26 cellular contexts compared by ENCODE assay signal in genomic region chr18:10300739-10301138, GRCh38.
DNase-seq lines count a peak whose midpoint lies in the region; ATAC-seq, FAIRE-seq and TF ChIP-seq lines count a peak whose summit lies in the region.
"Had no signal": no experiment of that assay in that cellular context is flagged by ENCODE, and none has a peak within 500 bp of the region (broad histone marks: within the 10 kb centered on the region; RNA-seq: fewer than 3 reads in every experiment).

No MANE protein-coding gene starts in this region.

- intact Hi-C loops in K562 (cut with micrococcal nuclease) = no loop called here

- H3K9ac ChIP-seq in BLaER1 (no peak overlapping the region), Karpas-422 (ENCODE audit: low read length) (peak overlapping the region; percentile 6; the same call in 1 of the 2 replicates), K562 (ENCODE audit: insufficient read depth in 1 of 2, low read depth in 2 of 2, low read length in 2 of 2) (no peak overlapping the region)

- no peaks in the 10 kb centered on the region for H3K79me2 ChIP-seq in Karpas-422 (ENCODE audit: low read length)
- no peaks in the 10 kb centered on the region for H3K79me2 ChIP-seq in K562 (ENCODE audit: control insufficient read depth, insufficient read depth, low read length)

- in situ Hi-C loops in K562 (cut with MboI) = no loop called here

- H3K9me1 ChIP-seq in K562 (ENCODE audit: control insufficient read depth, insufficient read depth, low read length) = no peaks in the 10 kb centered on the region

- H3K4me1 Mint-ChIP-seq in T-cell = no peaks in the 10 kb centered on the region
- H3K4me1 Mint-ChIP-seq: CD8-positive, alpha-beta memory T cell had no signal

- H3K4me3 ChIP-seq in BLaER1 (no peak overlapping the region), Karpas-422 (ENCODE audit: low read length) (peak overlapping the region; percentile 55), K562 (no peak overlapping the region), tibial nerve (no peak overlapping the region), Peyer's patch (no peak overlapping the region)
- H3K4me3 ChIP-seq: A549, GM12878, HAP-1 had no signal

- H3K27me3 Mint-ChIP-seq in T-cell = peaks cover 1 to 3% of the 10 kb centered on the region in 2 donors
- H3K27me3 Mint-ChIP-seq: CD4-positive, alpha-beta T cell had no signal

- no peak overlapping the region for H3K4me3 Mint-ChIP-seq in T-cell
- H3K4me3 Mint-ChIP-seq: CD14-positive monocyte; CD4-positive, alpha-beta T cell; CD8-positive, alpha-beta memory T cell; HFFc6 had no signal

- no peak for FAIRE-seq in K562 (lab: Jason Lieb, UNC)
- FAIRE-seq: A549, D721Med, GM12878, GM19239, H54 had no signal

- no peak overlapping the region for H2AFZ ChIP-seq in Karpas-422 (ENCODE audit: low read length)
- no peak overlapping the region for H2AFZ ChIP-seq in K562 (ENCODE audit: low read depth, low read length)

- under 1% methylated on average over 7 of the region's 7 CpGs for WGBS in K562 (ENCODE audit: insufficient coverage, low coverage, missing lambda C conversion rate)
- 85 to 89% methylated on average over 7 of the region's 7 CpGs for WGBS in tibial nerve, 2 donors

- CTCF ChIA-PET in K562 (lab: Yijun Ruan, JAX; ENCODE audit: low intra/inter-chr PET ratio) (no interaction called here), T-cell (lab: Charles Lee) (interaction anchor here in 1 of 2 donors (0.6 to 0.7 kb wide), 2 partner anchors 190 to 1050 kb away, joined by 4 read pairs; no protein-coding TSS in a partner anchor)

- no TSS peak for BruUV-seq in K562 (replicated peaks; lab: Mats Ljungman, UMichigan)

- no peaks in the 10 kb centered on the region for H3K27me3 ChIP-seq in BLaER1
- no peaks in the 10 kb centered on the region for H3K27me3 ChIP-seq in Karpas-422 (ENCODE audit: low read length)
- H3K27me3 ChIP-seq in K562 (ENCODE audit: control insufficient read depth in 2 of 2, insufficient read depth in 2 of 2, low read length in 2 of 2) = peaks cover 6 to 34% of the 10 kb centered on the region in 2 experiments; a peak in 4 of 5 replicates
- H3K27me3 ChIP-seq in tibial nerve = no peaks in the 10 kb centered on the region
- H3K27me3 ChIP-seq in Peyer's patch = no peaks in the 10 kb centered on the region
- H3K27me3 ChIP-seq: BE2C had no signal

- no peak for TF ChIP-seq EP300 in K562 (IDR thresholded peaks at IDR 0.05; ENCODE audit: low read length)
- TF ChIP-seq EP300 in tibial nerve (IDR thresholded peaks at IDR 0.05) = no peak

- no peaks in the 10 kb centered on the region for H3K9me2 ChIP-seq in Karpas-422 (replicated peaks; ENCODE audit: insufficient read depth, low read length)

- H4K20me1 ChIP-seq in BLaER1 = no peaks in the 10 kb centered on the region
- no peaks in the 10 kb centered on the region for H4K20me1 ChIP-seq in Karpas-422 (ENCODE audit: insufficient read depth, low read depth, low read length)
- H4K20me1 ChIP-seq in K562 (replicated peaks; ENCODE audit: control insufficient read depth, insufficient read depth, low read length) = no peaks in the 10 kb centered on the region

- TF ChIP-seq POLR2A in K562 (conservative IDR thresholded peaks at IDR 0.05) (no peak), tibial nerve (IDR thresholded peaks at IDR 0.05) (no peak), Peyer's patch (IDR thresholded peaks at IDR 0.05) (no peak)

- no peak overlapping the region for H3K27ac Mint-ChIP-seq in T-cell
- H3K27ac Mint-ChIP-seq: CD4-positive, alpha-beta T cell; CD8-positive, alpha-beta memory T cell; HFFc6 had no signal

- H3K4me1 ChIP-seq in BLaER1 (peaks cover 73% of the 10 kb centered on the region), Karpas-422 (ENCODE audit: low read length) (peaks cover 70% of the 10 kb centered on the region), K562 (replicated peaks in 1 of 2; ENCODE audit: control insufficient read depth in 2 of 2, insufficient read depth in 2 of 2, low read length in 2 of 2) (no peaks in the 10 kb centered on the region), tibial nerve (peaks cover 0 to 23% (median 3%) of the 10 kb centered on the region in 4 donors), Peyer's patch (no peaks in the 10 kb centered on the region)
- H3K4me1 ChIP-seq: A549, BE2C, HAP-1 had no signal

- H3K36me3 ChIP-seq in BLaER1 (no peaks in the 10 kb centered on the region), Karpas-422 (ENCODE audit: insufficient read depth, low read length) (no peaks in the 10 kb centered on the region), K562 (ENCODE audit: control insufficient read depth, insufficient read depth, low read length) (no peaks in the 10 kb centered on the region), tibial nerve (no peaks in the 10 kb centered on the region), Peyer's patch (no peaks in the 10 kb centered on the region)
- H3K36me3 ChIP-seq: BE2C, HAP-1 had no signal

- H3K4me2 ChIP-seq in BLaER1 (peak overlapping the region; percentile 80), Karpas-422 (ENCODE audit: low read depth, low read length, poor library complexity, severe bottlenecking) (peak overlapping the region; percentile 76), K562 (ENCODE audit: insufficient read depth, low read length) (no peak overlapping the region)
- H3K4me2 ChIP-seq: A549 had no signal

- peaks cover 0 to 4% (median 0%) of the 10 kb centered on the region in 3 donors for H3K9me3 Mint-ChIP-seq in T-cell
- H3K9me3 Mint-ChIP-seq: CD4-positive, alpha-beta T cell; HFFc6 had no signal

- no peak for TF ChIP-seq CTCF in C4-2B (conservative IDR thresholded peaks at IDR 0.05)
- no peak for TF ChIP-seq CTCF in K562 (IDR thresholded peaks at IDR 0.05 in 2 of 3, conservative IDR thresholded peaks at IDR 0.05 in 1 of 3; ENCODE audit: insufficient read depth in 2 of 3, low read depth in 1 of 3, low read length in 3 of 3)
- no peak for TF ChIP-seq CTCF in tibial nerve (IDR thresholded peaks at IDR 0.05)
- no peak for TF ChIP-seq CTCF in Peyer's patch (IDR thresholded peaks at IDR 0.05)

- H3K9me3 ChIP-seq in BLaER1 = no peaks in the 10 kb centered on the region
- no peaks in the 10 kb centered on the region for H3K9me3 ChIP-seq in Karpas-422 (ENCODE audit: low read length)
- no peaks in the 10 kb centered on the region for H3K9me3 ChIP-seq in K562 (replicated peaks; ENCODE audit: control insufficient read depth, insufficient read depth, low read depth, low read length)
- no peaks in the 10 kb centered on the region for H3K9me3 ChIP-seq in tibial nerve
- no peaks in the 10 kb centered on the region for H3K9me3 ChIP-seq in Peyer's patch
- H3K9me3 ChIP-seq: A549, BE2C, HAP-1 had no signal

- POLR2A ChIA-PET in K562 (lab: Yijun Ruan, JAX) (interaction anchor here (1.2 kb wide), 1 partner anchor 12 kb away, joined by 4 read pairs; no protein-coding TSS in a partner anchor), T-cell (lab: Charles Lee) (interaction anchor here in 1 of 2 donors (0.6 kb wide), 1 partner anchor 431 kb away, joined by 5 read pairs; no protein-coding TSS in a partner anchor)

- TF ChIP-seq RAD21 in K562 (CRISPR knock-in tag; conservative IDR thresholded peaks at IDR 0.05 in 1 of 2, IDR thresholded peaks at IDR 0.05 in 1 of 2) = no peak

- no peak overlapping the region for H3K27ac ChIP-seq in BLaER1
- H3K27ac ChIP-seq in C4-2B = peak overlapping the region; percentile 58
- H3K27ac ChIP-seq in Karpas-422 (ENCODE audit: low read length) = peak overlapping the region; percentile 4; the same call in 1 of the 2 replicates
- no peak overlapping the region for H3K27ac ChIP-seq in K562 (ENCODE audit: extremely low read depth, low read depth, low read length)
- H3K27ac ChIP-seq in tibial nerve = no peak overlapping the region
- H3K27ac ChIP-seq in Peyer's patch = no peak overlapping the region
- H3K27ac ChIP-seq: A549 had no signal

- ATAC-seq in K562 = no peak
- ATAC-seq in T-cell (replicated peaks in 1 of 4) = no peak
- ATAC-seq: A549, GM12878 had no signal

- H3K36me3 Mint-ChIP-seq in T-cell = no peaks in the 10 kb centered on the region
- H3K36me3 Mint-ChIP-seq: CD8-positive, alpha-beta memory T cell had no signal

- no peak for DNase-seq in Karpas-422
- DNase-seq in K562 (ENCODE audit: extremely low read depth in 1 of 4, low spot score in 3 of 4) = no peak
- no peak for DNase-seq in T-cell
- no peak for DNase-seq in tibial nerve (ENCODE audit: low spot score in 2 of 2)
- no peak for DNase-seq in Peyer's patch
- DNase-seq: 8988T; ACHN; AML-193; BE2C; CD4-positive, alpha-beta T cell; CD8-positive, alpha-beta memory T cell; DMS 273 treated with DMSO at 0.1 percent for 48 hours; DMS79; EL; GDM1; GOT3; HFFc6 had no signal

TF ChIP-seq in K562, 482 proteins besides CTCF, POLR2A, EP300 and RAD21:
- no peak for TF ChIP-seq ZSCAN32 (CRISPR knock-in tag; IDR thresholded peaks at IDR 0.05)
- no peak for TF ChIP-seq TGIF2 (CRISPR knock-in tag; IDR thresholded peaks at IDR 0.05)
- TF ChIP-seq GMEB1 (CRISPR knock-in tag; IDR thresholded peaks at IDR 0.05) = no peak
- no peak for TF ChIP-seq HLTF (IDR thresholded peaks at IDR 0.05)
- TF ChIP-seq PKNOX1 (IDR thresholded peaks at IDR 0.05) = peak; percentile 47
- no peak for TF ChIP-seq HNRNPH1 (optimal IDR thresholded peaks at IDR 0.05; ENCODE audit: low read depth, low read length)
- TF ChIP-seq ZNF511 (CRISPR knock-in tag; IDR thresholded peaks at IDR 0.05) = no peak
TF ChIP-seq in K562: peak in this region for 1.

Comparison
In these comparisons a context has a peak if more than half of its experiments do, and no peak if none do; other contexts are left out.
1. H3K27ac ChIP-seq: peak in C4-2B (single experiment) and Karpas-422 (single experiment); none in BLaER1 (single experiment), K562 (single experiment), tibial nerve (0 of 4) and Peyer's patch (0 of 4).